In the genomic region with DNA sequence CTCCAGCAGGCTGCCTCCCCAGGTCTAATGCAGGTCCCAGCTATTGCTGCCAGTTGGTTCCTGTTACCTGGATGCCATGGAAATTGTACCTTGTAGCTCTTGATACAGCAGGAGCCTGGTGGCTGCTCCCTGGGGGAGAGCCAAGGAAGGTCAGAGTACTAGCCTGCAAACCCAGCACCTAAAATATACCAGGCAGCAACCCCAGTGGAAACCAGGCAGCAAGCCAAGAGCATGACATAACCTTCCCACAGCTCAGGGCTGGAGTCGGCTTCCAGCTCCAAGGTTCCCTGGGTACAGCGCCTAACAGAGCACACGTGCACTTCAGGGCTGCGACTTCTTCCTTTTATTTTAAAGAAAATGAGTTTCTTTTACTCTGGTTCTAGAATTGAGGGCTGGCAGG, we compare ENCODE assay signal across 9 cellular contexts. TPM values are rescaled to one million over a fixed set of nuclear protein-coding genes. Genes with fewer than 3 reads are reported as not detected.
DNase-seq lines count a peak whose midpoint lies in the region; ATAC-seq, FAIRE-seq and TF ChIP-seq lines count a peak whose summit lies in the region.
"Had no signal": no experiment of that assay in that cellular context is flagged by ENCODE, and none has a peak within 500 bp of the region (broad histone marks: within the 10 kb centered on the region; RNA-seq: fewer than 3 reads in every experiment).

No MANE protein-coding gene starts in this region.

- no peaks in the 10 kb centered on the region for H3K9me3 ChIP-seq in gastrocnemius medialis

- H3K27me3 ChIP-seq in gastrocnemius medialis, result no peaks in the 10 kb centered on the region

- no peak overlapping the region for H3K4me3 Mint-ChIP-seq in T-cell
- no peak overlapping the region for H3K4me3 Mint-ChIP-seq in natural killer cell treated with Interleukin-12 subunit alpha and Interleukin-12 subunit beta and Interleukin-15 and Interleukin-18, amount 100 ng/mL, for 72 hours

- POLR2A ChIA-PET in T-cell (lab: Charles Lee), result no interaction called here

- H3K27me3 Mint-ChIP-seq in T-cell, result peaks cover 2 to 14% of the 10 kb centered on the region in 2 donors
- H3K27me3 Mint-ChIP-seq in natural killer cell treated with Interleukin-12 subunit alpha and Interleukin-12 subunit beta and Interleukin-15 and Interleukin-18, amount 100 ng/mL, for 72 hours, result peaks cover 20 to 29% of the 10 kb centered on the region in 2 donors

- H3K27ac Mint-ChIP-seq in T-cell, result no peak overlapping the region
- H3K27ac Mint-ChIP-seq in natural killer cell treated with Interleukin-12 subunit alpha and Interleukin-12 subunit beta and Interleukin-15 and Interleukin-18, amount 100 ng/mL, for 72 hours, result no peak overlapping the region

- DNase-seq in HTR-8/SVneo (ENCODE audit: insufficient read length, low spot score) (peak; percentile 9), SHP77 (lab: John Stamatoyannopoulos, UW) (peak; percentile 61 to 77), Right ventricle myocardium superior (peak; percentile 89), gastrocnemius medialis (peak; percentile 85 to 92), NCI-H82 (lab: John Stamatoyannopoulos, UW) (no peak), T-cell (no peak)
- DNase-seq in natural killer cell treated with Interleukin-12 subunit alpha and Interleukin-12 subunit beta and Interleukin-15 and Interleukin-18, amount 100 ng/mL, for 72 hours (ENCODE audit: low spot score), result no peak
- no peak for DNase-seq in activated CD4-positive, CD25-positive, alpha-beta regulatory T cell treated with anti-CD3 and anti-CD28 coated beads, Interleukin-2, amount 50 U/mL, for 72 hours

- CTCF ChIA-PET in T-cell (lab: Charles Lee), result no interaction called here

- no peaks in the 10 kb centered on the region for H3K9me3 Mint-ChIP-seq in T-cell
- H3K9me3 Mint-ChIP-seq in natural killer cell treated with Interleukin-12 subunit alpha and Interleukin-12 subunit beta and Interleukin-15 and Interleukin-18, amount 100 ng/mL, for 72 hours, result no peaks in the 10 kb centered on the region

- no peaks in the 10 kb centered on the region for H3K4me1 Mint-ChIP-seq in T-cell
- H3K4me1 Mint-ChIP-seq in natural killer cell treated with Interleukin-12 subunit alpha and Interleukin-12 subunit beta and Interleukin-15 and Interleukin-18, amount 100 ng/mL, for 72 hours (ENCODE audit: low read depth in 2 of 2), result no peaks in the 10 kb centered on the region

- no peaks in the 10 kb centered on the region for H3K36me3 ChIP-seq in gastrocnemius medialis

- peaks cover 41 to 42% of the 10 kb centered on the region in 2 donors for H3K4me1 ChIP-seq in gastrocnemius medialis

- FAIRE-seq in HTR-8/SVneo (lab: Jason Lieb, UNC), result no peak

- H3K4me3 ChIP-seq in gastrocnemius medialis, result no peak overlapping the region

- no peaks in the 10 kb centered on the region for H3K36me3 Mint-ChIP-seq in T-cell
- H3K36me3 Mint-ChIP-seq in natural killer cell treated with Interleukin-12 subunit alpha and Interleukin-12 subunit beta and Interleukin-15 and Interleukin-18, amount 100 ng/mL, for 72 hours, result no peaks in the 10 kb centered on the region

- no peak for TF ChIP-seq POLR2A in gastrocnemius medialis (IDR thresholded peaks at IDR 0.05)

- peak overlapping the region; percentile 45 to 74 (median 53) for H3K27ac ChIP-seq in gastrocnemius medialis

- ATAC-seq in Right ventricle myocardium superior (ENCODE audit: poor library complexity) (peak; percentile 96), gastrocnemius medialis (peak; percentile 95 to 97), T-cell (replicated peaks in 1 of 4) (no peak)
- ATAC-seq in natural killer cell treated with Interleukin-12 subunit alpha and Interleukin-12 subunit beta and Interleukin-15 and Interleukin-18, amount 100 ng/mL, for 72 hours, result no peak
- ATAC-seq: Panc1 had no signal

- in situ Hi-C loops in gastrocnemius medialis (cut with MboI; ENCODE audit: low sequenced_read_pairs in 4 of 4), result loop anchor here in 1 of 4 donors (25.0 kb wide), 1 partner anchor 683 kb away; no protein-coding TSS in a partner anchor

- intact Hi-C loops in Right ventricle myocardium superior (cut with DNase I) (no loop called here), gastrocnemius medialis (cut with DNase I; ENCODE audit: low total_unique reads) (loop anchor here (2.0 kb wide), 1 partner anchor 51 kb away; no protein-coding TSS in a partner anchor)

- TF ChIP-seq CTCF in gastrocnemius medialis (IDR thresholded peaks at IDR 0.05 in 4 of 5, conservative IDR thresholded peaks at IDR 0.05 in 1 of 5), result no peak

RNA-seq across cellular contexts. Expression of a gene that starts 30.3 kb away (rescaled TPM):
- total RNA-seq in Right ventricle myocardium superior (not detected), gastrocnemius medialis (not detected), T-cell (not detected)
- not detected for total RNA-seq in natural killer cell treated with Interleukin-12 subunit alpha and Interleukin-12 subunit beta and Interleukin-15 and Interleukin-18, amount 100 ng/mL, for 72 hours

Comparison
In these comparisons a context has a peak if more than half of its experiments do, and no peak if none do; other contexts are left out.
1. DNase-seq: peak in HTR-8/SVneo (single experiment), SHP77 (2 of 2), Right ventricle myocardium superior (single experiment) and gastrocnemius medialis (2 of 2); none in NCI-H82 (single experiment), T-cell (0 of 34), natural killer cell treated with Interleukin-12 subunit alpha and Interleukin-12 subunit beta and Interleukin-15 and Interleukin-18, amount 100 ng/mL, for 72 hours (single experiment) and activated CD4-positive, CD25-positive, alpha-beta regulatory T cell treated with anti-CD3 and anti-CD28 coated beads, Interleukin-2, amount 50 U/mL, for 72 hours (single experiment).
2. ATAC-seq: peak in Right ventricle myocardium superior (single experiment) and gastrocnemius medialis (2 of 2); none in T-cell (0 of 4) and natural killer cell treated with Interleukin-12 subunit alpha and Interleukin-12 subunit beta and Interleukin-15 and Interleukin-18, amount 100 ng/mL, for 72 hours (0 of 2).